8 cellular contexts compared by ENCODE assay signal in genomic region chr12:24901975-24902461, GRCh38. TPM values are rescaled to one million over a fixed set of nuclear protein-coding genes. Genes with fewer than 3 reads are reported as not detected.
DNase-seq lines count a peak whose midpoint lies in the region; ATAC-seq and TF ChIP-seq lines count a peak whose summit lies in the region.

No MANE protein-coding gene starts in this region.

- no peak for DNase-seq in activated naive CD4-positive, alpha-beta T cell treated with Interleukin-2 at 50 U/mL for 16 hours
- no peak for DNase-seq in effector memory CD8-positive, alpha-beta T cell
- DNase-seq in middle frontal gyrus (ENCODE audit: extremely low spot score, low spot score) (peak; percentile 19), uterus (no peak), dedifferentiated amniotic fluid mesenchymal stem cell (ENCODE audit: extremely low spot score) (no peak), omental fat pad (ENCODE audit: low spot score) (no peak)

- H3K27ac Mint-ChIP-seq in activated naive CD4-positive, alpha-beta T cell treated with anti-CD3 and anti-CD28 coated beads, Interleukin-2, amount 50 U/mL, for 24 hours: no peak overlapping the region
- no peak overlapping the region for H3K27ac Mint-ChIP-seq in effector memory CD8-positive, alpha-beta T cell

- no peak for TF ChIP-seq POLR2A in uterus (IDR thresholded peaks at IDR 0.05)

- no peaks in the 10 kb centered on the region for H3K36me3 Mint-ChIP-seq in activated naive CD4-positive, alpha-beta T cell treated with anti-CD3 and anti-CD28 coated beads, Interleukin-2, amount 50 U/mL, for 24 hours
- no peaks in the 10 kb centered on the region for H3K36me3 Mint-ChIP-seq in effector memory CD8-positive, alpha-beta T cell (ENCODE audit: insufficient read depth)

- H3K27me3 Mint-ChIP-seq in activated naive CD4-positive, alpha-beta T cell treated with anti-CD3 and anti-CD28 coated beads, Interleukin-2, amount 50 U/mL, for 24 hours: peaks cover 23% of the 10 kb centered on the region
- peaks cover 0 to 15% of the 10 kb centered on the region in 2 donors for H3K27me3 Mint-ChIP-seq in effector memory CD8-positive, alpha-beta T cell

- no peaks in the 10 kb centered on the region for H3K9me3 ChIP-seq in uterus

- peak overlapping the region; percentile 59 to 63 for H3K27ac ChIP-seq in uterus

- no peak for TF ChIP-seq CTCF in uterus (IDR thresholded peaks at IDR 0.05)
- TF ChIP-seq CTCF in omental fat pad (IDR thresholded peaks at IDR 0.05): no peak

- peak; percentile 15 for ATAC-seq in effector memory CD8-positive, alpha-beta T cell (replicated peaks)
- ATAC-seq in HG03196 (IDR thresholded peaks at IDR 0.05; ENCODE audit: unreplicated experiment) (no peak), omental fat pad (ENCODE audit: low FRiP score) (no peak)

- peak overlapping the region; percentile 86 for H3K4me3 Mint-ChIP-seq in activated naive CD4-positive, alpha-beta T cell treated with anti-CD3 and anti-CD28 coated beads, Interleukin-2, amount 50 U/mL, for 24 hours
- H3K4me3 Mint-ChIP-seq in effector memory CD8-positive, alpha-beta T cell: peak overlapping the region; percentile 82 to 87

- H3K9me3 Mint-ChIP-seq in activated naive CD4-positive, alpha-beta T cell treated with anti-CD3 and anti-CD28 coated beads, Interleukin-2, amount 50 U/mL, for 24 hours: no peaks in the 10 kb centered on the region
- no peaks in the 10 kb centered on the region for H3K9me3 Mint-ChIP-seq in effector memory CD8-positive, alpha-beta T cell

- H3K36me3 ChIP-seq in uterus: no peaks in the 10 kb centered on the region

- intact Hi-C loops in uterus (cut with DNase I; ENCODE audit: low total_unique reads): no loop called here

- no peaks in the 10 kb centered on the region for H3K27me3 ChIP-seq in uterus

- H3K4me1 Mint-ChIP-seq in activated naive CD4-positive, alpha-beta T cell treated with anti-CD3 and anti-CD28 coated beads, Interleukin-2, amount 50 U/mL, for 24 hours: peaks cover 34% of the 10 kb centered on the region
- peaks cover 9 to 17% of the 10 kb centered on the region in 2 donors for H3K4me1 Mint-ChIP-seq in effector memory CD8-positive, alpha-beta T cell (ENCODE audit: low read depth in 2 of 2)

- no peaks in the 10 kb centered on the region for H3K4me1 ChIP-seq in uterus

- peak overlapping the region in 1 of 2 donors; percentile 52 for H3K4me3 ChIP-seq in uterus

RNA-seq across cellular contexts. Expression of gene BCAT1, which starts 46.9 kb away (rescaled TPM):
- 100 to 1,000 TPM in 1 of 4 donors, 10 to 100 TPM in 3; 23.6 to 221 (median 59.7) TPM for total RNA-seq in uterus
- total RNA-seq in omental fat pad: 10 to 100 TPM; 33.7 to 53.4 (median 44.4) TPM
